ENCODE assay signal across 12 cellular contexts in genomic region chrX:8042304-8042703, GRCh38.
A peak's percentile ranks its signal among the peaks of the same experiment; 100 is the strongest.
DNase-seq lines count a peak whose midpoint lies in the region; ATAC-seq, FAIRE-seq and TF ChIP-seq lines count a peak whose summit lies in the region.
"Had no signal": no experiment of that assay in that cellular context is flagged by ENCODE, and none has a peak within 500 bp of the region (broad histone marks: within the 10 kb centered on the region; RNA-seq: fewer than 3 reads in every experiment).

No MANE protein-coding gene starts in this region.

- no peak overlapping the region for H3K4me3 ChIP-seq in H1 (ENCODE audit: extremely low read depth in 1 of 4, insufficient read depth in 2 of 4, low read depth in 3 of 4, low read length in 4 of 4)
- H3K4me3 ChIP-seq: transverse colon had no signal

- POLR2A ChIA-PET in H1 (lab: Charles Lee; ENCODE audit: partially characterized antibody), result no interaction called here

- no peak for TF ChIP-seq POLR2A in H1 (IDR thresholded peaks at IDR 0.05; ENCODE audit: control extremely low read depth in 1 of 2, low read depth in 2 of 2, low read length in 2 of 2)

- DNase-seq in NCI-H2196 (lab: John Stamatoyannopoulos, UW; ENCODE audit: unreplicated experiment) (peak; percentile 61), H1 (ENCODE audit: low read depth in 1 of 2, low spot score in 2 of 2) (no peak), COR-L47 (lab: John Stamatoyannopoulos, UW) (no peak), NCI-H2081 treated with DMSO at 0.1 percent for 48 hours (lab: John Stamatoyannopoulos, UW) (no peak), amniotic stem cell (lab: John Stamatoyannopoulos, UW) (no peak), amygdala (lab: John Stamatoyannopoulos, UW) (no peak)
- DNase-seq: activated CD4-positive, alpha-beta T cell treated with anti-CD3 and anti-CD28 coated beads, Interleukin-2, amount 50 U/mL, for 4 hours; activated naive CD4-positive, alpha-beta T cell treated with anti-CD3 and anti-CD28 coated beads, Interleukin-2, amount 50 U/mL, for 16 hours; effector CD8-positive, alpha-beta T cell; transverse colon had no signal

- H3K79me2 ChIP-seq in H1 (ENCODE audit: control insufficient read depth in 1 of 2, insufficient read depth in 2 of 2, low read length in 2 of 2), result no peaks in the 10 kb centered on the region

- 88% methylated on average over 1 of the region's 1 CpG; no CpG with 5 or more reads in 1 of the 2 experiments for WGBS in H1 (ENCODE audit: extremely low coverage in 1 of 2, insufficient coverage in 1 of 2, insufficient read length in 1 of 2, insufficient replicate concordance in 2 of 2, low coverage in 1 of 2, low lambda C conversion rate in 2 of 2, missing lambda C conversion rate in 1 of 2), 2 experiments

- no peak overlapping the region for H2AFZ ChIP-seq in H1 (ENCODE audit: low read length)

- H4K20me1 ChIP-seq in H1 (replicated peaks in 1 of 2; ENCODE audit: control insufficient read depth in 1 of 2, insufficient read depth in 2 of 2, low read length in 2 of 2), result no peaks in the 10 kb centered on the region

- no peaks in the 10 kb centered on the region for H3K4me1 ChIP-seq in H1 (replicated peaks in 1 of 4; ENCODE audit: control insufficient read depth in 3 of 4, insufficient read depth in 4 of 4, low read length in 3 of 4)
- H3K4me1 ChIP-seq: transverse colon had no signal

- TF ChIP-seq EP300 in H1 (IDR thresholded peaks at IDR 0.05; ENCODE audit: borderline replicate concordance in 1 of 2, low read depth in 2 of 2, low read length in 2 of 2), result no peak

- H2BK5ac ChIP-seq in H1 (ENCODE audit: low read depth, low read length), result no peak overlapping the region

- H4K91ac ChIP-seq in H1 (replicated peaks; ENCODE audit: insufficient read length, low read length), result no peak overlapping the region

- peak; percentile 56 for ATAC-seq in GM18511 (IDR thresholded peaks at IDR 0.05; ENCODE audit: unreplicated experiment)

- H3K9ac ChIP-seq in H1 (replicated peaks in 1 of 4; ENCODE audit: extremely low read depth in 1 of 4, low read depth in 3 of 4, low read length in 3 of 4), result no peak overlapping the region

- CTCF ChIA-PET in H1 (lab: Charles Lee; ENCODE audit: partially characterized antibody), result interaction anchor here (0.6 to 2.3 kb wide), 10 partner anchors 10 to 681 kb away, joined by 3 to 7 read pairs (median 4); no protein-coding TSS in a partner anchor

- H2AK5ac ChIP-seq in H1 (ENCODE audit: low read depth, low read length), result no peak overlapping the region

- no peaks in the 10 kb centered on the region for H3K27me3 ChIP-seq in H1 (replicated peaks in 1 of 4; ENCODE audit: control insufficient read depth in 3 of 4, extremely low read depth in 1 of 4, insufficient read depth in 3 of 4, low read length in 3 of 4)
- H3K27me3 ChIP-seq: transverse colon had no signal

- H3K9me3 ChIP-seq in H1 (ENCODE audit: insufficient read depth in 2 of 2, low read depth in 1 of 2, low read length in 1 of 2), result no peaks in the 10 kb centered on the region
- H3K9me3 ChIP-seq: transverse colon had no signal

- H4K8ac ChIP-seq in H1 (ENCODE audit: extremely low read depth, insufficient read depth, low read length), result no peak overlapping the region

- no peaks in the 10 kb centered on the region for H3K79me1 ChIP-seq in H1 (ENCODE audit: low read depth, low read length)

- H3K18ac ChIP-seq in H1 (ENCODE audit: extremely low read depth, low read length), result no peak overlapping the region

- no peak overlapping the region for H3K23ac ChIP-seq in H1 (ENCODE audit: insufficient read length)

- no peak overlapping the region for H4K5ac ChIP-seq in H1 (ENCODE audit: insufficient read length, low read depth, low read length)

- FAIRE-seq in H1 (lab: Jason Lieb, UNC), result no peak

- H2BK120ac ChIP-seq in H1 (replicated peaks; ENCODE audit: low read depth, low read length), result no peak overlapping the region

- H2BK15ac ChIP-seq in H1 (ENCODE audit: low read length), result no peak overlapping the region

- H3K27ac ChIP-seq in C4-2B (no peak overlapping the region), H1 (ENCODE audit: low read depth, low read length) (no peak overlapping the region)
- H3K27ac ChIP-seq: transverse colon had no signal

- H3K56ac ChIP-seq in H1 (replicated peaks; ENCODE audit: insufficient read length, low read depth, low read length), result no peak overlapping the region

- no peak overlapping the region for H3K4me2 ChIP-seq in H1 (ENCODE audit: insufficient read depth in 1 of 2, low read depth in 2 of 2, low read length in 2 of 2)

- H2BK12ac ChIP-seq in H1 (ENCODE audit: low read depth, low read length), result no peak overlapping the region

- no peaks in the 10 kb centered on the region for H3K23me2 ChIP-seq in H1 (ENCODE audit: low read depth, low read length)

- TF ChIP-seq CTCF in C4-2B (conservative IDR thresholded peaks at IDR 0.05) (0 out of 2 replicates have a peak, but pooled peaks have one; percentile 10), H1 (IDR thresholded peaks at IDR 0.05; ENCODE audit: control extremely low read depth in 1 of 3, insufficient read depth in 1 of 3, low read depth in 1 of 3, low read length in 3 of 3) (peak in 1 of 3 experiments; percentile 52; a peak in 1 of 4 replicates)

- no peaks in the 10 kb centered on the region for H3K36me3 ChIP-seq in H1 (ENCODE audit: control insufficient read depth in 2 of 4, insufficient read depth in 4 of 4, low read length in 3 of 4)
- H3K36me3 ChIP-seq: transverse colon had no signal

- H3K4ac ChIP-seq in H1 (replicated peaks; ENCODE audit: insufficient read length, low read depth, low read length), result no peak overlapping the region

- peak; percentile 26 to 44; a peak in 2 of 4 replicates for TF ChIP-seq RAD21 in H1 (IDR thresholded peaks at IDR 0.05 in 1 of 2, conservative IDR thresholded peaks at IDR 0.05 in 1 of 2; ENCODE audit: low read depth in 2 of 2, low read length in 2 of 2)

- no peak overlapping the region for H2BK20ac ChIP-seq in H1 (ENCODE audit: low read length)

- H3K14ac ChIP-seq in H1 (ENCODE audit: insufficient read length), result no peak overlapping the region

TF ChIP-seq in H1, 55 proteins besides CTCF, POLR2A, EP300 and RAD21 (continues in another document):
- TF ChIP-seq TAF1 (IDR thresholded peaks at IDR 0.05; ENCODE audit: low read depth, low read length) (no peak), KDM4A (IDR thresholded peaks at IDR 0.05; ENCODE audit: low read depth, low read length, severe bottlenecking) (no peak)
